In genomic region chr3:42130007-42130328, GRCh38 we compare ENCODE assay signal across 24 cellular contexts. TPM values are rescaled to one million over a fixed set of nuclear protein-coding genes. Genes with fewer than 3 reads are reported as not detected.
A peak's percentile ranks its signal among the peaks of the same experiment; 100 is the strongest.
DNase-seq lines count a peak whose midpoint lies in the region; ATAC-seq and TF ChIP-seq lines count a peak whose summit lies in the region.
"Had no signal": no experiment of that assay in that cellular context is flagged by ENCODE, and none has a peak within 500 bp of the region (broad histone marks: within the 10 kb centered on the region; RNA-seq: fewer than 3 reads in every experiment).

No MANE protein-coding gene starts in this region.

- TF ChIP-seq CTCF in 22Rv1 (IDR thresholded peaks at IDR 0.05) (no peak), colonic mucosa (IDR thresholded peaks at IDR 0.05) (no peak)

- H3K27ac ChIP-seq in 22Rv1, result peak overlapping the region; percentile 79
- peak overlapping the region; percentile 23 for H3K27ac ChIP-seq in colonic mucosa
- peak overlapping the region; percentile 82 to 85 for H3K27ac ChIP-seq in mucosa of rectum (ENCODE audit: low read depth in 2 of 2, low read length in 2 of 2)
- H3K27ac ChIP-seq: cardiac muscle cell, KMS-11, thyroid gland had no signal

- DNase-seq in colonic mucosa, result no peak
- no peak for DNase-seq in stimulated activated CD4-positive, alpha-beta T cell treated with anti-CD3 and anti-CD28 coated beads, Interleukin-15, amount 100 ng/mL, for 24 hours
- DNase-seq in activated effector memory CD4-positive, alpha-beta T cell treated with Interleukin-2 at 50 U/mL for 16 hours, result no peak
- DNase-seq: activated CD4-positive, alpha-beta T cell treated with anti-CD3 and anti-CD28 coated beads for 1 hour; activated naive CD4-positive, alpha-beta T cell treated with anti-CD3 and anti-CD28 coated beads, Interleukin-2, amount 10 ng/mL, durations not matched to agents 7 days and 5 days; activated T-cell treated with anti-CD3 and anti-CD28 coated beads, Interleukin-2, amount 50 U/mL, for 48 hours; amygdala; BE2C; COR-L47; immature natural killer cell; left ventricle myocardium superior; NCI-H1694 treated with DMSO at 0.1 percent for 48 hours; NCI-H2227 treated with DMSO at 0.1 percent for 48 hours; stimulated activated CD4-positive, alpha-beta T cell treated with anti-CD3 and anti-CD28 coated beads, Interleukin-4, amount 100 ng/mL, for 1 hour; stimulated activated naive CD4-positive, alpha-beta T cell treated with Interleukin-2 at 50 U/mL for 16 hours; T-cell; thyroid gland had no signal

- H3K27me3 ChIP-seq in colonic mucosa, result no peaks in the 10 kb centered on the region
- no peaks in the 10 kb centered on the region for H3K27me3 ChIP-seq in mucosa of rectum (ENCODE audit: control insufficient read depth in 2 of 2, insufficient read depth in 2 of 2, low read length in 2 of 2)
- H3K27me3 ChIP-seq: BE2C, cardiac muscle cell, thyroid gland had no signal

- H3K4me1 ChIP-seq in colonic mucosa (peaks cover 6% of the 10 kb centered on the region), mucosa of rectum (ENCODE audit: control insufficient read depth in 2 of 2, insufficient read depth in 2 of 2, low read length in 2 of 2) (peaks cover 11 to 28% of the 10 kb centered on the region in 2 donors)
- H3K4me1 ChIP-seq: BE2C had no signal

- ATAC-seq in GM19463 (IDR thresholded peaks at IDR 0.05; ENCODE audit: unreplicated experiment) (peak; percentile 46), HG02870 (IDR thresholded peaks at IDR 0.05; ENCODE audit: unreplicated experiment) (no peak), HG03457 (IDR thresholded peaks at IDR 0.05; ENCODE audit: unreplicated experiment) (no peak)
- ATAC-seq: T-cell had no signal

- H3K9me3 ChIP-seq in colonic mucosa, result no peaks in the 10 kb centered on the region
- no peaks in the 10 kb centered on the region for H3K9me3 ChIP-seq in mucosa of rectum (ENCODE audit: control insufficient read depth in 2 of 2, low read length in 2 of 2)
- H3K9me3 ChIP-seq: BE2C, thyroid gland had no signal

- H3K9ac ChIP-seq in colonic mucosa (ENCODE audit: low read depth in 2 of 2, low read length in 2 of 2) (peak overlapping the region in 1 of 2 donors; percentile 59), mucosa of rectum (ENCODE audit: low read depth in 1 of 2, low read length in 2 of 2) (peak overlapping the region; percentile 20 to 39)
- H3K9ac ChIP-seq: KMS-11 had no signal

- intact Hi-C loops in colonic mucosa (cut with DNase I), result no loop called here

- H3K4me3 ChIP-seq in colonic mucosa (no peak overlapping the region), mucosa of rectum (ENCODE audit: low read length in 2 of 2) (peak overlapping the region; percentile 25 to 49)
- H3K4me3 ChIP-seq: cardiac muscle cell, thyroid gland had no signal

- H3K36me3 ChIP-seq in colonic mucosa (no peaks in the 10 kb centered on the region), mucosa of rectum (ENCODE audit: control insufficient read depth in 2 of 2, insufficient read depth in 2 of 2, low read length in 2 of 2) (peaks cover 10 to 17% of the 10 kb centered on the region in 2 donors)
- H3K36me3 ChIP-seq: BE2C had no signal

RNA-seq across cellular contexts. Expression of gene TRAK1, which starts 38.8 kb away (rescaled TPM):
- total RNA-seq in colonic mucosa, result 10 to 100 TPM; 58.9 to 70.3 TPM

Comparison
In these comparisons a context has a peak if more than half of its experiments do, and no peak if none do; other contexts are left out.
1. H3K27ac ChIP-seq: peak in every context shown above with its lines; median percentile 84 in mucosa of rectum; 79 in 22Rv1; 23 in colonic mucosa.